ENCODE assay signal across 13 cellular contexts in genomic region chr2:12514631-12515437, GRCh38.
A peak's percentile ranks its signal among the peaks of the same experiment; 100 is the strongest.
DNase-seq lines count a peak whose midpoint lies in the region; ATAC-seq, FAIRE-seq and TF ChIP-seq lines count a peak whose summit lies in the region.
"Had no signal": no experiment of that assay in that cellular context is flagged by ENCODE, and none has a peak within 500 bp of the region (broad histone marks: within the 10 kb centered on the region; RNA-seq: fewer than 3 reads in every experiment).

No MANE protein-coding gene starts in this region.

- H3K36me3 Mint-ChIP-seq in activated T-cell treated with anti-CD3 and anti-CD28 coated beads, Interleukin-2, amount 50 U/mL, for 72 hours (ENCODE audit: insufficient read depth in 2 of 2), result peaks cover 2% of the 10 kb centered on the region in 2 donors
- H3K36me3 Mint-ChIP-seq in T-cell, result no peaks in the 10 kb centered on the region
- H3K36me3 Mint-ChIP-seq: IgD-negative memory B cell had no signal

- H3K4me2 ChIP-seq in K562 (ENCODE audit: insufficient read depth, low read length) (peak overlapping the region; percentile 52), smooth muscle cell (peak overlapping the region; percentile 1)
- H3K4me2 ChIP-seq: PC-9 had no signal

- H3K9ac ChIP-seq in K562 (ENCODE audit: insufficient read depth in 1 of 2, low read depth in 2 of 2, low read length in 2 of 2) (peak overlapping the region in 1 of 2 experiments; percentile 3; a peak in 1 of 4 replicates), smooth muscle cell (ENCODE audit: low read depth) (no peak overlapping the region)

- H3K4me1 Mint-ChIP-seq in activated T-cell treated with anti-CD3 and anti-CD28 coated beads, Interleukin-2, amount 50 U/mL, for 72 hours (ENCODE audit: low read depth), result peaks cover 33% of the 10 kb centered on the region
- peaks cover 58 to 76% (median 74%) of the 10 kb centered on the region in 3 donors for H3K4me1 Mint-ChIP-seq in T-cell

- DNase-seq in activated T-cell treated with anti-CD3 and anti-CD28 coated beads, Interleukin-2, amount 50 U/mL, for 72 hours, result peak in 1 of 2 donors; percentile 16
- DNase-seq in activated T-cell treated with anti-CD3 and anti-CD28 coated beads for 4 hours (no peak), T-cell (peak in 22 of 34 experiments; percentile 3 to 44 (median 28)), K562 (ENCODE audit: extremely low read depth in 1 of 4, low spot score in 3 of 4) (peak in 2 of 4 experiments; percentile 62 to 63), smooth muscle cell (lab: John Stamatoyannopoulos, UW; ENCODE audit: unreplicated experiment) (no peak), NCI-H146 treated with DMSO at 0.1 percent for 48 hours (lab: John Stamatoyannopoulos, UW; ENCODE audit: unreplicated experiment) (no peak), RKO (ENCODE audit: low spot score) (no peak)
- DNase-seq: endodermal cell, HFFc6, PC-9, testis had no signal

- H3K36me3 ChIP-seq in K562 (ENCODE audit: control insufficient read depth, insufficient read depth, low read length) (no peaks in the 10 kb centered on the region), smooth muscle cell (ENCODE audit: low read depth) (no peaks in the 10 kb centered on the region)

- H3K27ac ChIP-seq in K562 (ENCODE audit: extremely low read depth, low read depth, low read length), result peak overlapping the region; percentile 4; the same call in 2 of the 3 replicates
- no peak overlapping the region for H3K27ac ChIP-seq in smooth muscle cell (ENCODE audit: low read depth)
- H3K27ac ChIP-seq: PC-9 had no signal

- TF ChIP-seq CTCF in K562 (IDR thresholded peaks at IDR 0.05 in 2 of 3, conservative IDR thresholded peaks at IDR 0.05 in 1 of 3; ENCODE audit: insufficient read depth in 2 of 3, low read depth in 1 of 3, low read length in 3 of 3), result no peak; a peak in 1 of 6 replicates
- TF ChIP-seq CTCF in smooth muscle cell (IDR thresholded peaks at IDR 0.05; ENCODE audit: borderline replicate concordance, insufficient read depth, poor library complexity, severe bottlenecking), result no peak

- peaks cover 0 to 4% of the 10 kb centered on the region in 2 donors for H3K9me3 Mint-ChIP-seq in activated T-cell treated with anti-CD3 and anti-CD28 coated beads, Interleukin-2, amount 50 U/mL, for 72 hours
- H3K9me3 Mint-ChIP-seq in T-cell, result peaks cover 0 to 4% (median 4%) of the 10 kb centered on the region in 3 donors
- H3K9me3 Mint-ChIP-seq: endodermal cell, IgD-negative memory B cell had no signal

- H3K27me3 Mint-ChIP-seq in activated T-cell treated with anti-CD3 and anti-CD28 coated beads, Interleukin-2, amount 50 U/mL, for 72 hours (ENCODE audit: low read depth), result no peaks in the 10 kb centered on the region
- no peaks in the 10 kb centered on the region for H3K27me3 Mint-ChIP-seq in T-cell

- intact Hi-C loops in K562 (cut with micrococcal nuclease), result loop anchor here (2.0 kb wide), 1 partner anchor 62 kb away; no protein-coding TSS in a partner anchor

- no peaks in the 10 kb centered on the region for H3F3A ChIP-seq in smooth muscle cell (ENCODE audit: low read depth)

- H3K4me3 Mint-ChIP-seq in activated T-cell treated with anti-CD3 and anti-CD28 coated beads, Interleukin-2, amount 50 U/mL, for 72 hours, result peak overlapping the region; percentile 48 to 65
- peak overlapping the region; percentile 21 to 73 (median 45) for H3K4me3 Mint-ChIP-seq in T-cell
- H3K4me3 Mint-ChIP-seq: endodermal cell, HFFc6, IgD-negative memory B cell had no signal

- H3K4me1 ChIP-seq in K562 (replicated peaks in 1 of 2; ENCODE audit: control insufficient read depth in 2 of 2, insufficient read depth in 2 of 2, low read length in 2 of 2) (peaks cover 0 to 15% of the 10 kb centered on the region in 2 experiments; a peak in 4 of 5 replicates), smooth muscle cell (ENCODE audit: low read depth) (no peaks in the 10 kb centered on the region)

- H3K4me3 ChIP-seq in K562 (no peak overlapping the region), smooth muscle cell (no peak overlapping the region)
- H3K4me3 ChIP-seq: PC-9, testis had no signal

- TF ChIP-seq POLR2A in K562 (conservative IDR thresholded peaks at IDR 0.05) (no peak), GM18505 (IDR thresholded peaks at IDR 0.05; ENCODE audit: borderline replicate concordance, extremely low read depth, insufficient read depth, insufficient read length) (no peak)

- H3K27ac Mint-ChIP-seq in activated T-cell treated with anti-CD3 and anti-CD28 coated beads, Interleukin-2, amount 50 U/mL, for 72 hours, result peak overlapping the region; percentile 54
- peak overlapping the region; percentile 85 to 87 for H3K27ac Mint-ChIP-seq in T-cell
- H3K27ac Mint-ChIP-seq: endodermal cell, HFFc6 had no signal

- in situ Hi-C loops in K562 (cut with MboI), result no loop called here

- H3K9me3 ChIP-seq in K562 (replicated peaks; ENCODE audit: control insufficient read depth, insufficient read depth, low read depth, low read length) (no peaks in the 10 kb centered on the region), smooth muscle cell (replicated peaks; ENCODE audit: low read depth) (no peaks in the 10 kb centered on the region)
- H3K9me3 ChIP-seq: testis had no signal

- no peak for TF ChIP-seq RAD21 in K562 (CRISPR knock-in tag; conservative IDR thresholded peaks at IDR 0.05 in 1 of 2, IDR thresholded peaks at IDR 0.05 in 1 of 2)

- no TSS peak for BruUV-seq in K562 (replicated peaks; lab: Mats Ljungman, UMichigan)

- 18% methylated on average over 9 of the region's 9 CpGs for WGBS in K562 (ENCODE audit: insufficient coverage, low coverage, missing lambda C conversion rate)
- WGBS in smooth muscle cell (ENCODE audit: low lambda C conversion rate), result 47% methylated on average over 9 of the region's 9 CpGs

- no peaks in the 10 kb centered on the region for H3K27me3 ChIP-seq in K562 (ENCODE audit: control insufficient read depth in 2 of 2, insufficient read depth in 2 of 2, low read length in 2 of 2)
- no peaks in the 10 kb centered on the region for H3K27me3 ChIP-seq in smooth muscle cell (ENCODE audit: low read depth)
- H3K27me3 ChIP-seq: testis had no signal

- FAIRE-seq in K562 (lab: Jason Lieb, UNC), result peak; percentile 89

- peak; percentile 79 to 83 for ATAC-seq in activated T-cell treated with anti-CD3 and anti-CD28 coated beads, Interleukin-2, amount 50 U/mL, for 72 hours (replicated peaks in 1 of 2)
- ATAC-seq in T-cell (replicated peaks in 1 of 4) (peak; percentile 89 to 92 (median 91)), K562 (peak; percentile 94), GM18505 (IDR thresholded peaks at IDR 0.05; ENCODE audit: unreplicated experiment) (no peak)

- CTCF ChIA-PET in T-cell (lab: Charles Lee) (interaction anchor here in 1 of 2 donors (0.5 to 1.1 kb wide), 3 partner anchors 99 to 1838 kb away, joined by 3 to 7 read pairs (median 4); partner anchors contain the start of gene TRIB2), K562 (lab: Yijun Ruan, JAX; ENCODE audit: low intra/inter-chr PET ratio) (no interaction called here)

- H2AFZ ChIP-seq in K562 (ENCODE audit: low read depth, low read length), result peak overlapping the region; percentile 9
- no peak overlapping the region for H2AFZ ChIP-seq in smooth muscle cell (ENCODE audit: low read depth)
- H2AFZ ChIP-seq: PC-9 had no signal

- H4K20me1 ChIP-seq in K562 (replicated peaks; ENCODE audit: control insufficient read depth, insufficient read depth, low read length), result no peaks in the 10 kb centered on the region
- H4K20me1 ChIP-seq in smooth muscle cell (ENCODE audit: low read depth), result no peaks in the 10 kb centered on the region

- POLR2A ChIA-PET in T-cell (lab: Charles Lee), result interaction anchor here (0.6 kb wide), 4 partner anchors 13 to 140 kb away, joined by 3 to 7 read pairs (median 4); no protein-coding TSS in a partner anchor
- POLR2A ChIA-PET in K562 (lab: Yijun Ruan, JAX), result interaction anchor here (1.0 to 1.2 kb wide), 2 partner anchors 11 to 20 kb away, joined by 3 read pairs; no protein-coding TSS in a partner anchor

- peak; percentile 74 for TF ChIP-seq EP300 in K562 (IDR thresholded peaks at IDR 0.05; ENCODE audit: low read length)

- no peaks in the 10 kb centered on the region for H3K9me1 ChIP-seq in K562 (ENCODE audit: control insufficient read depth, insufficient read depth, low read length)

- H3K79me2 ChIP-seq in K562 (ENCODE audit: control insufficient read depth, insufficient read depth, low read length) (no peaks in the 10 kb centered on the region), smooth muscle cell (ENCODE audit: low read depth) (no peaks in the 10 kb centered on the region)

TF ChIP-seq in K562, 482 proteins besides CTCF, POLR2A, EP300 and RAD21 (continues in another document):
- TF ChIP-seq SMARCC2 (IDR thresholded peaks at IDR 0.05; ENCODE audit: low read depth) (0 out of 2 replicates have a peak, but pooled peaks have one; percentile 44), DIDO1 (tag; IDR thresholded peaks at IDR 0.05; ENCODE audit: low read depth) (no peak), HDAC2 (IDR thresholded peaks at IDR 0.05) (peak; percentile 16; the same call in 1 of the 2 replicates), ZNF655 (CRISPR knock-in tag; IDR thresholded peaks at IDR 0.05) (no peak), SMARCA4 (IDR thresholded peaks at IDR 0.05) (peak; percentile 56; the same call in 1 of the 2 replicates), SMARCE1 (IDR thresholded peaks at IDR 0.05) (peak; percentile 67; the same call in 1 of the 2 replicates), TRIM24 (IDR thresholded peaks at IDR 0.05) (peak in 1 of 2 experiments; percentile 22; a peak in 1 of 4 replicates), ESRRA (IDR thresholded peaks at IDR 0.05; ENCODE audit: borderline replicate concordance, low read depth) (peak; percentile 66; the same call in 1 of the 2 replicates), FOXM1 (IDR thresholded peaks at IDR 0.05; ENCODE audit: low read depth) (peak; percentile 98), FOXM1 (CRISPR knock-in tag; IDR thresholded peaks at IDR 0.05; ENCODE audit: low read depth) (no peak), ZNF830 (CRISPR knock-in tag; IDR thresholded peaks at IDR 0.05) (no peak), TCF3 (CRISPR knock-in tag; IDR thresholded peaks at IDR 0.05) (peak; percentile 32; the same call in 1 of the 2 replicates), CTBP1 (IDR thresholded peaks at IDR 0.05; ENCODE audit: borderline replicate concordance) (0 out of 2 replicates have a peak, but pooled peaks have one; percentile 53)

Comparison
In these comparisons a context has a peak if more than half of its experiments do, and no peak if none do; other contexts are left out.
1. DNase-seq: peak in T-cell (22 of 34); none in activated T-cell treated with anti-CD3 and anti-CD28 coated beads for 4 hours (single experiment), smooth muscle cell (single experiment), NCI-H146 treated with DMSO at 0.1 percent for 48 hours (single experiment) and RKO (single experiment).